23 cellular contexts compared by ENCODE assay signal in genomic region chr10:28281726-28282325, GRCh38. TPM values are rescaled to one million over a fixed set of nuclear protein-coding genes. Genes with fewer than 3 reads are reported as not detected.
A peak's percentile ranks its signal among the peaks of the same experiment; 100 is the strongest.
DNase-seq lines count a peak whose midpoint lies in the region; ATAC-seq, FAIRE-seq and TF ChIP-seq lines count a peak whose summit lies in the region.
"Had no signal": no experiment of that assay in that cellular context is flagged by ENCODE, and none has a peak within 500 bp of the region (broad histone marks: within the 10 kb centered on the region; RNA-seq: fewer than 3 reads in every experiment).

No MANE protein-coding gene starts in this region.

- FAIRE-seq in astrocyte (lab: Jason Lieb, UNC) = no peak
- FAIRE-seq in H54 (lab: Jason Lieb, UNC) = no peak

- H3K4me3 Mint-ChIP-seq in astrocyte (ENCODE audit: unreplicated experiment) = no peak overlapping the region
- H3K4me3 Mint-ChIP-seq: neural crest cell; T-helper 1 cell treated with Interleukin-12 subunit alpha and Interleukin-12 subunit beta and Interleukin-4 antibody, amounts not matched to agents 30 μg/mL and 1 μg/mL, for 36 hours had no signal

- no peaks in the 10 kb centered on the region for H4K20me1 ChIP-seq in astrocyte (ENCODE audit: insufficient read depth, low read length)

- no peaks in the 10 kb centered on the region for H3K36me3 Mint-ChIP-seq in astrocyte (ENCODE audit: low read depth, unreplicated experiment)

- H3K9me3 ChIP-seq in HEK293 (ENCODE audit: control insufficient read depth, insufficient read depth, low read depth, low read length) (no peaks in the 10 kb centered on the region), astrocyte (ENCODE audit: insufficient read depth, low read depth, low read length) (no peaks in the 10 kb centered on the region), mucosa of descending colon (no peaks in the 10 kb centered on the region), skeletal muscle tissue (ENCODE audit: control insufficient read depth in 3 of 3, low read length in 3 of 3) (no peaks in the 10 kb centered on the region)
- H3K9me3 ChIP-seq: colonic mucosa, SJSA1 had no signal

- DNase-seq in astrocyte (ENCODE audit: low read depth) (no peak), mucosa of descending colon (no peak), mucosa of gallbladder (ENCODE audit: low spot score) (no peak), H7 (no peak), H54 (ENCODE audit: insufficient read length, low spot score) (no peak)
- DNase-seq: activated gamma-delta T cell; anterior cingulate cortex; Calu3; colonic mucosa; EL; islet precursor cell; Karpas-422; NCI-H1048; NCI-H748 treated with DMSO at 0.1 percent for 48 hours; right cardiac atrium; stimulated activated naive CD4-positive, alpha-beta T cell treated with Interleukin-2 at 50 U/mL for 16 hours had no signal

- no peaks in the 10 kb centered on the region for H3K4me1 ChIP-seq in HEK293 (ENCODE audit: control insufficient read depth, insufficient read depth, low read length)
- H3K4me1 ChIP-seq in astrocyte (ENCODE audit: insufficient read depth, low read length) = peaks cover 14% of the 10 kb centered on the region
- H3K4me1 ChIP-seq in mucosa of descending colon (ENCODE audit: low read depth) = no peaks in the 10 kb centered on the region
- peaks cover 7 to 52% (median 30%) of the 10 kb centered on the region in 3 donors for H3K4me1 ChIP-seq in skeletal muscle tissue (ENCODE audit: control insufficient read depth in 3 of 3, insufficient read depth in 3 of 3, low read length in 3 of 3)
- H3K4me1 ChIP-seq: colonic mucosa had no signal

- H3K9ac ChIP-seq in astrocyte (ENCODE audit: low read length) = no peak overlapping the region
- H3K9ac ChIP-seq in skeletal muscle tissue (ENCODE audit: low read depth in 1 of 3, low read length in 3 of 3) = peak overlapping the region in 2 of 3 donors; percentile 18 to 36

- intact Hi-C loops in mucosa of descending colon (cut with DNase I, micrococcal nuclease) = no loop called here

- TF ChIP-seq CTCF in HEK293 (tag by site-specific recombination; IDR thresholded peaks at IDR 0.05) (no peak), astrocyte (IDR thresholded peaks at IDR 0.05; ENCODE audit: insufficient read depth, low read depth, low read length) (no peak), mucosa of descending colon (IDR thresholded peaks at IDR 0.05) (no peak)

- no peaks in the 10 kb centered on the region for H3K79me2 ChIP-seq in astrocyte (ENCODE audit: insufficient read depth, low read length)

- ATAC-seq in mucosa of descending colon = peak; percentile 78
- ATAC-seq: Panc1, right cardiac atrium had no signal

- H3K36me3 ChIP-seq in HEK293 (ENCODE audit: control insufficient read depth in 2 of 2, insufficient read depth in 1 of 2, low read length in 2 of 2) (no peaks in the 10 kb centered on the region), astrocyte (ENCODE audit: insufficient read depth, low read length) (no peaks in the 10 kb centered on the region), mucosa of descending colon (ENCODE audit: low read depth) (no peaks in the 10 kb centered on the region), skeletal muscle tissue (ENCODE audit: control insufficient read depth in 3 of 3, insufficient read depth in 3 of 3, low read length in 3 of 3) (no peaks in the 10 kb centered on the region), H7 (replicated peaks; ENCODE audit: control insufficient read depth, insufficient read depth, low read length) (no peaks in the 10 kb centered on the region)
- H3K36me3 ChIP-seq: colonic mucosa, SJSA1 had no signal

- H3K9me3 Mint-ChIP-seq in astrocyte (ENCODE audit: unreplicated experiment) = no peaks in the 10 kb centered on the region
- H3K9me3 Mint-ChIP-seq: neural crest cell; T-helper 1 cell treated with Interleukin-12 subunit alpha and Interleukin-12 subunit beta and Interleukin-4 antibody, amounts not matched to agents 30 μg/mL and 1 μg/mL, for 36 hours had no signal

- TF ChIP-seq POLR2A in H54 (IDR thresholded peaks at IDR 0.05; ENCODE audit: low read depth, low read length) = no peak

- H3K4me2 ChIP-seq in astrocyte (ENCODE audit: low read length) = no peak overlapping the region
- H3K4me2 ChIP-seq: hepatocyte had no signal

- peak overlapping the region; percentile 31 for H2AFZ ChIP-seq in astrocyte (ENCODE audit: low read depth, low read length)
- H2AFZ ChIP-seq: hepatocyte had no signal

- no peaks in the 10 kb centered on the region for H3K27me3 Mint-ChIP-seq in astrocyte (ENCODE audit: low read depth, unreplicated experiment)

- peaks cover 31% of the 10 kb centered on the region for H3K4me1 Mint-ChIP-seq in astrocyte (ENCODE audit: low read depth, unreplicated experiment)

- H3K4me3 ChIP-seq in HEK293 (ENCODE audit: low read depth, low read length) (no peak overlapping the region), astrocyte (ENCODE audit: insufficient read depth, low read depth, low read length) (no peak overlapping the region), mucosa of descending colon (no peak overlapping the region), skeletal muscle tissue (ENCODE audit: low read length in 3 of 3) (peak overlapping the region in 2 of 3 donors; percentile 16 to 39), H7 (ENCODE audit: insufficient read depth, low read depth, low read length) (no peak overlapping the region)
- H3K4me3 ChIP-seq: colonic mucosa, hepatocyte, SJSA1 had no signal

- H3K27ac Mint-ChIP-seq in astrocyte (ENCODE audit: unreplicated experiment) = peak overlapping the region; percentile 79
- H3K27ac Mint-ChIP-seq: T-helper 1 cell treated with Interleukin-12 subunit alpha and Interleukin-12 subunit beta and Interleukin-4 antibody, amounts not matched to agents 30 μg/mL and 1 μg/mL, for 36 hours had no signal

- H3K27me3 ChIP-seq in astrocyte (ENCODE audit: insufficient read depth, low read length) (no peaks in the 10 kb centered on the region), skeletal muscle tissue (ENCODE audit: control insufficient read depth in 3 of 3, insufficient read depth in 3 of 3, low read length in 3 of 3) (no peaks in the 10 kb centered on the region), H7 (ENCODE audit: control insufficient read depth, insufficient read depth, low read length) (no peaks in the 10 kb centered on the region)
- H3K27me3 ChIP-seq: colonic mucosa, hepatocyte had no signal

- H3K27ac ChIP-seq in HEK293 (ENCODE audit: extremely low read depth, low read depth, low read length) = no peak overlapping the region
- H3K27ac ChIP-seq in astrocyte (ENCODE audit: low read depth, low read length) = no peak overlapping the region
- H3K27ac ChIP-seq in skeletal muscle tissue (ENCODE audit: low read depth, low read length) = peak overlapping the region; percentile 68
- H3K27ac ChIP-seq: colonic mucosa, hepatocyte, SJSA1 had no signal

- POLR2A ChIA-PET in HEK293 (lab: Yijun Ruan, JAX) = no interaction called here

- CTCF ChIA-PET in HEK293 (lab: Yijun Ruan, JAX) = no interaction called here

TF ChIP-seq in HEK293, 187 proteins besides CTCF, POLR2A, EP300 and RAD21:
- no peak for TF ChIP-seq TCF7L2 (IDR thresholded peaks at IDR 0.05; ENCODE audit: borderline replicate concordance, low read depth, low read length)
- peak; percentile 78 for TF ChIP-seq SCRT2 (tag by site-specific recombination; IDR thresholded peaks at IDR 0.05)
- no peak for TF ChIP-seq ZNF830 (tag by site-specific recombination; IDR thresholded peaks at IDR 0.05; ENCODE audit: low read depth)

RNA-seq across cellular contexts. Expression of gene MPP7, which starts 21.0 kb away (rescaled TPM):
- 6.9 and 7.1 TPM in 2 replicates for total RNA-seq in astrocyte
- total RNA-seq in mucosa of descending colon = 10 to 100 TPM; 32.7 to 45.8 (median 38.7) TPM
- 5.7 TPM for total RNA-seq in skeletal muscle tissue
- total RNA-seq in mucosa of gallbladder = 47.5 TPM
- total RNA-seq in H7 (2014; rRNA removed; shearing (Covaris generic)) = 2.1 and 3.9 TPM in 2 replicates

Comparison
In these comparisons a context has a peak if more than half of its experiments do, and no peak if none do; other contexts are left out.
1. H3K4me3 ChIP-seq: peak in skeletal muscle tissue (2 of 3); none in HEK293 (single experiment), astrocyte (single experiment), mucosa of descending colon (single experiment) and H7 (single experiment).